ENCODE assay signal across 10 cellular contexts in genomic region chr7:44305564-44306507, GRCh38. TPM values are rescaled to one million over a fixed set of nuclear protein-coding genes. Genes with fewer than 3 reads are reported as not detected.
DNase-seq lines count a peak whose midpoint lies in the region; ATAC-seq and TF ChIP-seq lines count a peak whose summit lies in the region.
"Had no signal": no experiment of that assay in that cellular context is flagged by ENCODE, and none has a peak within 500 bp of the region (broad histone marks: within the 10 kb centered on the region; RNA-seq: fewer than 3 reads in every experiment).

No MANE protein-coding gene starts in this region.

- H3K27me3 ChIP-seq in WERI-Rb-1 (ENCODE audit: insufficient read depth, low read depth, severe bottlenecking): no peaks in the 10 kb centered on the region

- peaks cover 8% of the 10 kb centered on the region for H3K27me3 Mint-ChIP-seq in activated naive CD4-positive, alpha-beta T cell treated with anti-CD3 and anti-CD28 coated beads for 36 hours (ENCODE audit: low read depth)
- H3K27me3 Mint-ChIP-seq in stimulated activated naive B cell treated with anti-CD40 and anti-IgM and Interleukin-4, amounts not matched to agents 10 μg/mL and 1 μg/mL and 100 μg/mL, for 72 hours: peaks cover 26 to 47% of the 10 kb centered on the region in 2 donors

- peaks cover 3% of the 10 kb centered on the region for H3K4me1 Mint-ChIP-seq in activated naive CD4-positive, alpha-beta T cell treated with anti-CD3 and anti-CD28 coated beads for 36 hours (ENCODE audit: low read depth)
- peaks cover 11 to 24% of the 10 kb centered on the region in 2 donors for H3K4me1 Mint-ChIP-seq in stimulated activated naive B cell treated with anti-CD40 and anti-IgM and Interleukin-4, amounts not matched to agents 10 μg/mL and 1 μg/mL and 100 μg/mL, for 72 hours

- DNase-seq in activated naive CD4-positive, alpha-beta T cell treated with anti-CD3 and anti-CD28 coated beads for 36 hours: peak; percentile 1
- DNase-seq in activated naive CD4-positive, alpha-beta T cell treated with Interleukin-2 at 50 U/mL for 16 hours: no peak
- no peak for DNase-seq in WERI-Rb-1
- DNase-seq in kidney glomerular epithelial cell (lab: John Stamatoyannopoulos, UW): peak; percentile 59
- DNase-seq in stimulated activated naive B cell treated with anti-CD40 and anti-IgM and Interleukin-4, amounts not matched to agents 10 μg/mL and 1 μg/mL and 100 μg/mL, for 72 hours: no peak
- no peak for DNase-seq in COLO829 (ENCODE audit: low spot score)
- DNase-seq in central memory CD4-positive, alpha-beta T cell: no peak
- DNase-seq: cortex of kidney had no signal

- no peaks in the 10 kb centered on the region for H3K36me3 ChIP-seq in WERI-Rb-1

- H3K36me3 Mint-ChIP-seq in activated naive CD4-positive, alpha-beta T cell treated with anti-CD3 and anti-CD28 coated beads for 36 hours (ENCODE audit: low read depth): no peaks in the 10 kb centered on the region
- peaks cover 0 to 3% of the 10 kb centered on the region in 2 donors for H3K36me3 Mint-ChIP-seq in stimulated activated naive B cell treated with anti-CD40 and anti-IgM and Interleukin-4, amounts not matched to agents 10 μg/mL and 1 μg/mL and 100 μg/mL, for 72 hours

- H3K4me3 Mint-ChIP-seq in activated naive CD4-positive, alpha-beta T cell treated with anti-CD3 and anti-CD28 coated beads for 36 hours: no peak overlapping the region
- H3K4me3 Mint-ChIP-seq in stimulated activated naive B cell treated with anti-CD40 and anti-IgM and Interleukin-4, amounts not matched to agents 10 μg/mL and 1 μg/mL and 100 μg/mL, for 72 hours: no peak overlapping the region

- no peak overlapping the region for H3K27ac Mint-ChIP-seq in activated naive CD4-positive, alpha-beta T cell treated with anti-CD3 and anti-CD28 coated beads for 36 hours
- H3K27ac Mint-ChIP-seq in stimulated activated naive B cell treated with anti-CD40 and anti-IgM and Interleukin-4, amounts not matched to agents 10 μg/mL and 1 μg/mL and 100 μg/mL, for 72 hours: no peak overlapping the region

- H3K9me3 ChIP-seq in WERI-Rb-1 (ENCODE audit: severe bottlenecking): no peaks in the 10 kb centered on the region

- no peak overlapping the region for H3K4me3 ChIP-seq in WERI-Rb-1 (ENCODE audit: low read depth, low read length)
- H3K4me3 ChIP-seq: K562 had no signal

- H3K9me3 Mint-ChIP-seq in activated naive CD4-positive, alpha-beta T cell treated with anti-CD3 and anti-CD28 coated beads for 36 hours: no peaks in the 10 kb centered on the region
- peaks cover 0 to 1% of the 10 kb centered on the region in 2 donors for H3K9me3 Mint-ChIP-seq in stimulated activated naive B cell treated with anti-CD40 and anti-IgM and Interleukin-4, amounts not matched to agents 10 μg/mL and 1 μg/mL and 100 μg/mL, for 72 hours

- ATAC-seq in stimulated activated naive B cell treated with anti-CD40 and anti-IgM and Interleukin-4, amounts not matched to agents 10 μg/mL and 1 μg/mL and 100 μg/mL, for 72 hours (replicated peaks): peak; percentile 42 to 45
- ATAC-seq in GM21786 (IDR thresholded peaks at IDR 0.05; ENCODE audit: unreplicated experiment): no peak
- ATAC-seq: K562 had no signal

- CTCF ChIA-PET in activated naive CD4-positive, alpha-beta T cell treated with anti-CD3 and anti-CD28 coated beads for 36 hours (lab: Charles Lee): interaction anchor here (0.6 kb wide), 1 partner anchor 297 kb away, joined by 5 read pairs; no protein-coding TSS in a partner anchor

- TF ChIP-seq CTCF in WERI-Rb-1 (IDR thresholded peaks at IDR 0.05; ENCODE audit: low read depth, low read length): no peak

- H3K27ac ChIP-seq in WERI-Rb-1: peak overlapping the region; percentile 55

- intact Hi-C loops in activated naive CD4-positive, alpha-beta T cell treated with anti-CD3 and anti-CD28 coated beads for 36 hours (cut with micrococcal nuclease): no loop called here

RNA-seq across cellular contexts. Expression of gene CAMK2B, which starts 19.6 kb away (rescaled TPM):
- under 1 TPM; 0.30 to 0.38 TPM for total RNA-seq in activated naive CD4-positive, alpha-beta T cell treated with anti-CD3 and anti-CD28 coated beads for 36 hours

Comparison
In these comparisons a context has a peak if more than half of its experiments do, and no peak if none do; other contexts are left out.
1. DNase-seq: peak in activated naive CD4-positive, alpha-beta T cell treated with anti-CD3 and anti-CD28 coated beads for 36 hours (single experiment) and kidney glomerular epithelial cell (single experiment); none in activated naive CD4-positive, alpha-beta T cell treated with Interleukin-2 at 50 U/mL for 16 hours (single experiment), WERI-Rb-1 (single experiment), stimulated activated naive B cell treated with anti-CD40 and anti-IgM and Interleukin-4, amounts not matched to agents 10 μg/mL and 1 μg/mL and 100 μg/mL, for 72 hours (single experiment), COLO829 (single experiment) and central memory CD4-positive, alpha-beta T cell (single experiment).